In the genomic region with DNA sequence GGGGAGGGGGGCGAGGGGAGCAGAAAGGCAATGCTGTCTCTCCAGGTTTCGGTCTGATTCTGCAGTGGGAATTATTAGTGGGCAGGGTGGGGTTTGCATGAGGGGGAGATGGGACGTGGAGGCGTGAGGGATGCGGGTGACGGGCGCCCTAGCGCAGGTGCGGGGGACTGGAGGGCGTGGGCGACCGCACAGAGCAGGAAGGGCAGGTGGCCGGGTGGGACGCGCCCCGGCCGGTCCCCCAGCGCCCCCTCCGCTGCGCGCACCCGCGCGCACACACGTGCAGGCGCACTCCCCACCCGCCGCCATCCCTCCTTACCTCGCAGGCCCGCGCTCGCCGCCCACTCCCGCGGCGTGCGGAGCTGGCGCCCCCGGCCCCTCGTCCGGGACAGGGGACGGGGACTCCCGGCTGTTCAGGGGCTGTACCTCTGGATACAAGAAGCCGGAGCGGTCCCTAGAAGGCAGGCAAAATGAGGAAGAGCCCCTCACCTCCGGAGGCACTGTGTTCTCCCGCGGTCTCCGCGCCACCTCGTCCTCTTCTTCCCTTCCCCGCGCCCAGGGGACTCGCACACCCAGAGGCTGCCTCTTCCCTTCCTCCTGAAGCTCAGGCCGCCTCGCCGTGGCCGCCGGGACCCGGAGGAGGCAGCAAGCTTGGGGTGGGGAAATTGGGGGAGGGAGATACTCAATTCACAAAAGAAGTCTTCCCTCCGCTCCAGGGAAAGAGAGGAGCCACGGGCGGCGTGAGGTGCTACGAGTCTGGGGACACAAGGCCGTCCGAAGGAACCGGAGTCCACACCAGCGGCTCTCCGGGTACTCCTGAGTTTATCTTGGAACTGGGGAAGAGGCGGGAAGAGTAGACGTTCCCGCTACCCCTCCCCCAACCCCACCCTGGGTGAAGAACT, we compare ENCODE assay signal across 1 cellular context.
TF ChIP-seq lines count a peak whose summit lies in the region.

No MANE protein-coding gene starts in this region.

TF ChIP-seq in GM23338, 12 proteins besides CTCF, POLR2A, EP300 and RAD21 (continued from another document):
- TF ChIP-seq ZNF462 (CRISPR knock-in tag; IDR thresholded peaks at IDR 0.05) (no peak), JUNB (IDR thresholded peaks at IDR 0.05; ENCODE audit: unreplicated experiment) (no peak), CREB1 (CRISPR knock-in tag; IDR thresholded peaks at IDR 0.05; ENCODE audit: low read depth) (no peak), EZH2phosphoT487 (IDR thresholded peaks at IDR 0.05; ENCODE audit: unreplicated experiment) (no peak), STAT1 (IDR thresholded peaks at IDR 0.05; ENCODE audit: unreplicated experiment) (no peak)
- TF ChIP-seq, protein P1, sequence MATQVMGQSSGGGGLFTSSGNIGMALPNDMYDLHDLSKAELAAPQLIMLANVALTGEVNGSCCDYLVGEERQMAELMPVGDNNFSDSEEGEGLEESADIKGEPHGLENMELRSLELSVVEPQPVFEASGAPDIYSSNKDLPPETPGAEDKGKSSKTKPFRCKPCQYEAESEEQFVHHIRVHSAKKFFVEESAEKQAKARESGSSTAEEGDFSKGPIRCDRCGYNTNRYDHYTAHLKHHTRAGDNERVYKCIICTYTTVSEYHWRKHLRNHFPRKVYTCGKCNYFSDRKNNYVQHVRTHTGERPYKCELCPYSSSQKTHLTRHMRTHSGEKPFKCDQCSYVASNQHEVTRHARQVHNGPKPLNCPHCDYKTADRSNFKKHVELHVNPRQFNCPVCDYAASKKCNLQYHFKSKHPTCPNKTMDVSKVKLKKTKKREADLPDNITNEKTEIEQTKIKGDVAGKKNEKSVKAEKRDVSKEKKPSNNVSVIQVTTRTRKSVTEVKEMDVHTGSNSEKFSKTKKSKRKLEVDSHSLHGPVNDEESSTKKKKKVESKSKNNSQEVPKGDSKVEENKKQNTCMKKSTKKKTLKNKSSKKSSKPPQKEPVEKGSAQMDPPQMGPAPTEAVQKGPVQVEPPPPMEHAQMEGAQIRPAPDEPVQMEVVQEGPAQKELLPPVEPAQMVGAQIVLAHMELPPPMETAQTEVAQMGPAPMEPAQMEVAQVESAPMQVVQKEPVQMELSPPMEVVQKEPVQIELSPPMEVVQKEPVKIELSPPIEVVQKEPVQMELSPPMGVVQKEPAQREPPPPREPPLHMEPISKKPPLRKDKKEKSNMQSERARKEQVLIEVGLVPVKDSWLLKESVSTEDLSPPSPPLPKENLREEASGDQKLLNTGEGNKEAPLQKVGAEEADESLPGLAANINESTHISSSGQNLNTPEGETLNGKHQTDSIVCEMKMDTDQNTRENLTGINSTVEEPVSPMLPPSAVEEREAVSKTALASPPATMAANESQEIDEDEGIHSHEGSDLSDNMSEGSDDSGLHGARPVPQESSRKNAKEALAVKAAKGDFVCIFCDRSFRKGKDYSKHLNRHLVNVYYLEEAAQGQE (IDR thresholded peaks at IDR 0.05; ENCODE audit: unreplicated experiment), result no peak
TF ChIP-seq in GM23338: peak in this region for 0.
